2 cellular contexts compared by ENCODE assay signal in genomic region chr20:36273414-36274247, GRCh38.
TF ChIP-seq lines count a peak whose summit lies in the region.

No MANE protein-coding gene starts in this region.

TF ChIP-seq in IMR-90, 13 proteins besides CTCF, POLR2A, EP300 and RAD21:
- peak; percentile 38; the same call in 1 of the 2 replicates for TF ChIP-seq SMC3 (IDR thresholded peaks at IDR 0.05; ENCODE audit: low read depth, low read length)
- TF ChIP-seq NFE2L2 (IDR thresholded peaks at IDR 0.05; ENCODE audit: low read depth, low read length) = no peak

TF ChIP-seq in K562, 482 proteins besides CTCF, POLR2A, EP300 and RAD21:
- TF ChIP-seq KDM1A (IDR thresholded peaks at IDR 0.05) (0 out of 4 replicates have a peak, but pooled peaks of 1 of the 2 experiments have one; percentile 50), SMC3 (conservative IDR thresholded peaks at IDR 0.05; ENCODE audit: insufficient read depth, low read depth, low read length) (0 out of 2 replicates have a peak, but pooled peaks have one; percentile 23), SREBF1 (IDR thresholded peaks at IDR 0.05; ENCODE audit: borderline replicate concordance, low read depth, low read length) (no peak), DIDO1 (tag; IDR thresholded peaks at IDR 0.05; ENCODE audit: low read depth) (no peak), CEBPB (tag; IDR thresholded peaks at IDR 0.05) (peak; percentile 64), ADNP (tag; IDR thresholded peaks at IDR 0.05) (0 out of 2 replicates have a peak, but pooled peaks have one; percentile 19), TCF3 (CRISPR knock-in tag; IDR thresholded peaks at IDR 0.05) (no peak), RCOR1 (IDR thresholded peaks at IDR 0.05; ENCODE audit: borderline replicate concordance in 1 of 2, low read depth in 2 of 2, low read length in 2 of 2) (0 out of 4 replicates have a peak, but pooled peaks of 1 of the 2 experiments have one; percentile 33), E2F6 (IDR thresholded peaks at IDR 0.05; ENCODE audit: borderline replicate concordance in 1 of 2, extremely low read depth in 1 of 2, insufficient read depth in 1 of 2, insufficient read length in 1 of 2, low read depth in 1 of 2, low read length in 1 of 2, poor library complexity in 1 of 2, severe bottlenecking in 1 of 2) (no peak), RBM25 (IDR thresholded peaks at IDR 0.05; ENCODE audit: low read depth, low read length, severe bottlenecking) (peak; percentile 74), ZNF121 (CRISPR knock-in tag; conservative IDR thresholded peaks at IDR 0.05) (0 out of 2 replicates have a peak, but pooled peaks have one; percentile 3), KAT8 (IDR thresholded peaks at IDR 0.05; ENCODE audit: low read depth) (no peak), CTBP1 (IDR thresholded peaks at IDR 0.05; ENCODE audit: borderline replicate concordance) (no peak), CEBPG (CRISPR knock-in tag; IDR thresholded peaks at IDR 0.05) (peak; percentile 26; the same call in 1 of the 2 replicates), CEBPG (tag; conservative IDR thresholded peaks at IDR 0.05 in 1 of 2, IDR thresholded peaks at IDR 0.05 in 1 of 2) (peak; percentile 42 to 43; a peak in 2 of 4 replicates), USF1 (CRISPR knock-in tag; IDR thresholded peaks at IDR 0.05) (no peak), SRF (CRISPR knock-in tag; IDR thresholded peaks at IDR 0.05) (no peak), ILK (tag; IDR thresholded peaks at IDR 0.05; ENCODE audit: borderline replicate concordance, low read depth) (no peak), ASH1L (IDR thresholded peaks at IDR 0.05; ENCODE audit: borderline replicate concordance, low read depth, partially characterized antibody) (no peak), SP2 (IDR thresholded peaks at IDR 0.05; ENCODE audit: extremely low read depth, low read depth, low read length, poor library complexity, severe bottlenecking) (no peak), FOXA3 (CRISPR knock-in tag; conservative IDR thresholded peaks at IDR 0.05 in 1 of 2, IDR thresholded peaks at IDR 0.05 in 1 of 2) (no peak), BCOR (IDR thresholded peaks at IDR 0.05) (peak; percentile 53; the same call in 1 of the 2 replicates), MED1 (CRISPR knock-in tag; IDR thresholded peaks at IDR 0.05; ENCODE audit: borderline replicate concordance) (no peak), PRMT5 (CRISPR knock-in tag; IDR thresholded peaks at IDR 0.05) (no peak), NCOR1 (IDR thresholded peaks at IDR 0.05) (no peak)
- TF ChIP-seq, protein P1, sequence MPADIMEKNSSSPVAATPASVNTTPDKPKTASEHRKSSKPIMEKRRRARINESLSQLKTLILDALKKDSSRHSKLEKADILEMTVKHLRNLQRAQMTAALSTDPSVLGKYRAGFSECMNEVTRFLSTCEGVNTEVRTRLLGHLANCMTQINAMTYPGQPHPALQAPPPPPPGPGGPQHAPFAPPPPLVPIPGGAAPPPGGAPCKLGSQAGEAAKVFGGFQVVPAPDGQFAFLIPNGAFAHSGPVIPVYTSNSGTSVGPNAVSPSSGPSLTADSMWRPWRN (IDR thresholded peaks at IDR 0.05; ENCODE audit: low read depth) = no peak
- TF ChIP-seq, protein P2, sequence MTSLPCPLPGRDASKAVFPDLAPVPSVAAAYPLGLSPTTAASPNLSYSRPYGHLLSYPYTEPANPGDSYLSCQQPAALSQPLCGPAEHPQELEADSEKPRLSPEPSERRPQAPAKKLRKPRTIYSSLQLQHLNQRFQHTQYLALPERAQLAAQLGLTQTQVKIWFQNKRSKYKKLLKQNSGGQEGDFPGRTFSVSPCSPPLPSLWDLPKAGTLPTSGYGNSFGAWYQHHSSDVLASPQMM (CRISPR knock-in tag; IDR thresholded peaks at IDR 0.05) = no peak
